Comparison of ENCODE assay signal across 20 cellular contexts in genomic region chrX:100445593-100445992, GRCh38. TPM values are rescaled to one million over a fixed set of nuclear protein-coding genes. Genes with fewer than 3 reads are reported as not detected.
A peak's percentile ranks its signal among the peaks of the same experiment; 100 is the strongest.
DNase-seq lines count a peak whose midpoint lies in the region; ATAC-seq and TF ChIP-seq lines count a peak whose summit lies in the region.
"Had no signal": no experiment of that assay in that cellular context is flagged by ENCODE, and none has a peak within 500 bp of the region (broad histone marks: within the 10 kb centered on the region; RNA-seq: fewer than 3 reads in every experiment).

No MANE protein-coding gene starts in this region.

- no peaks in the 10 kb centered on the region for H3K9me3 Mint-ChIP-seq in MCF 10A (ENCODE audit: unreplicated experiment)
- H3K9me3 Mint-ChIP-seq in activated naive CD8-positive, alpha-beta T cell treated with anti-CD3 and anti-CD28 coated beads for 36 hours = no peaks in the 10 kb centered on the region
- H3K9me3 Mint-ChIP-seq: CD14-positive monocyte; CD4-positive, alpha-beta T cell had no signal

- no peak overlapping the region for H3K4me2 ChIP-seq in mammary epithelial cell (ENCODE audit: insufficient read depth, low read depth, low read length)
- H3K4me2 ChIP-seq: BLaER1 treated with 17β-estradiol and CSF1 and Interleukin-3, amounts not matched to agents 10 nM and 100 nM had no signal

- no peak for TF ChIP-seq CTCF in MCF 10A (IDR thresholded peaks at IDR 0.05; ENCODE audit: unreplicated experiment)
- TF ChIP-seq CTCF in breast epithelium (IDR thresholded peaks at IDR 0.05) = no peak
- no peak for TF ChIP-seq CTCF in mammary epithelial cell (conservative IDR thresholded peaks at IDR 0.05 in 1 of 2, IDR thresholded peaks at IDR 0.05 in 1 of 2; ENCODE audit: extremely low read depth in 1 of 2, insufficient read depth in 1 of 2, low read depth in 1 of 2, low read length in 2 of 2)
- no peak for TF ChIP-seq CTCF in lower leg skin (IDR thresholded peaks at IDR 0.05)

- H3K36me3 ChIP-seq in breast epithelium (no peaks in the 10 kb centered on the region), mammary epithelial cell (ENCODE audit: insufficient read depth, low read length) (no peaks in the 10 kb centered on the region)
- H3K36me3 ChIP-seq: BE2C; BLaER1 treated with 17β-estradiol and CSF1 and Interleukin-3, amounts not matched to agents 10 nM and 100 nM had no signal

- H3K4me3 Mint-ChIP-seq in MCF 10A (ENCODE audit: unreplicated experiment) = no peak overlapping the region
- no peak overlapping the region for H3K4me3 Mint-ChIP-seq in activated naive CD8-positive, alpha-beta T cell treated with anti-CD3 and anti-CD28 coated beads for 36 hours
- H3K4me3 Mint-ChIP-seq: CD4-positive, alpha-beta T cell; CD8-positive, alpha-beta memory T cell had no signal

- H3K9ac ChIP-seq in mammary epithelial cell (ENCODE audit: insufficient read depth, low read length) = no peak overlapping the region
- H3K9ac ChIP-seq: BLaER1 treated with 17β-estradiol and CSF1 and Interleukin-3, amounts not matched to agents 10 nM and 100 nM; GM23248 had no signal

- DNase-seq in MCF 10A (ENCODE audit: unreplicated experiment) (peak; percentile 30), breast epithelium (ENCODE audit: low spot score in 2 of 2) (no peak), mammary epithelial cell (peak; percentile 2), lower leg skin (ENCODE audit: low spot score in 2 of 2) (no peak)
- no peak for DNase-seq in activated naive CD8-positive, alpha-beta T cell treated with anti-CD3 and anti-CD28 coated beads for 36 hours
- DNase-seq: AML-193; BE2C; CD4-positive, alpha-beta T cell; CD8-positive, alpha-beta memory T cell; DMS 273 treated with DMSO at 0.1 percent for 48 hours; DMS79; GF-D8; GM23248; H7; HCEC 1CT had no signal

- dilution Hi-C loops in mammary epithelial cell (cut with HindIII; ENCODE audit: low sequenced_read_pairs) = no loop called here

- H3K4me3 ChIP-seq in breast epithelium (no peak overlapping the region), mammary epithelial cell (replicated peaks in 1 of 3; ENCODE audit: insufficient read depth in 1 of 3, low read depth in 2 of 3, low read length in 3 of 3) (no peak overlapping the region), lower leg skin (ENCODE audit: low read depth, poor library complexity, severe bottlenecking) (no peak overlapping the region)
- H3K4me3 ChIP-seq: BLaER1 treated with 17β-estradiol and CSF1 and Interleukin-3, amounts not matched to agents 10 nM and 100 nM; GM23248 had no signal

- no peaks in the 10 kb centered on the region for H3K79me2 ChIP-seq in mammary epithelial cell (ENCODE audit: insufficient read depth, low read length)

- H3K4me1 Mint-ChIP-seq in MCF 10A (ENCODE audit: insufficient read depth, unreplicated experiment) = peaks cover 6% of the 10 kb centered on the region
- H3K4me1 Mint-ChIP-seq in activated naive CD8-positive, alpha-beta T cell treated with anti-CD3 and anti-CD28 coated beads for 36 hours = no peaks in the 10 kb centered on the region
- H3K4me1 Mint-ChIP-seq: CD14-positive monocyte; CD8-positive, alpha-beta memory T cell had no signal

- H3K27ac ChIP-seq in breast epithelium = no peak overlapping the region
- no peak overlapping the region for H3K27ac ChIP-seq in mammary epithelial cell (ENCODE audit: insufficient read depth, low read depth, low read length)
- H3K27ac ChIP-seq: 22Rv1; BLaER1 treated with 17β-estradiol and CSF1 and Interleukin-3, amounts not matched to agents 10 nM and 100 nM; GM23248 had no signal

- TF ChIP-seq POLR2A in breast epithelium (IDR thresholded peaks at IDR 0.05) (no peak), lower leg skin (IDR thresholded peaks at IDR 0.05) (no peak)

- BruUV-seq in MCF 10A (replicated peaks; lab: Mats Ljungman, UMichigan) (no TSS peak), mammary epithelial cell (replicated peaks; lab: Mats Ljungman, UMichigan) (no TSS peak)

- CTCF ChIA-PET in MCF 10A (lab: Yijun Ruan, JAX) = interaction anchor here (0.6 to 2.1 kb wide), 3 partner anchors 15 to 191 kb away, joined by 3 to 6 read pairs (median 4); partner anchors contain the start of gene TSPAN6
- CTCF ChIA-PET in mammary epithelial cell (lab: Charles Lee; ENCODE audit: low non-redundant PET) = no interaction called here

- POLR2A ChIA-PET in MCF 10A (lab: Yijun Ruan, JAX) = no interaction called here

- no peaks in the 10 kb centered on the region for H3K36me3 Mint-ChIP-seq in MCF 10A (ENCODE audit: insufficient read depth, unreplicated experiment)
- H3K36me3 Mint-ChIP-seq in activated naive CD8-positive, alpha-beta T cell treated with anti-CD3 and anti-CD28 coated beads for 36 hours = no peaks in the 10 kb centered on the region
- H3K36me3 Mint-ChIP-seq: CD14-positive monocyte; CD8-positive, alpha-beta memory T cell had no signal

- in situ Hi-C loops in mammary epithelial cell (cut with MboI; ENCODE audit: low sequenced_read_pairs in 2 of 2) = no loop called here

- H2AFZ ChIP-seq in mammary epithelial cell (ENCODE audit: low read depth, low read length) = no peak overlapping the region
- H2AFZ ChIP-seq: GM23248 had no signal

- no peaks in the 10 kb centered on the region for H3K9me3 ChIP-seq in breast epithelium
- no peaks in the 10 kb centered on the region for H3K9me3 ChIP-seq in mammary epithelial cell (replicated peaks; ENCODE audit: insufficient read depth, low read length)
- H3K9me3 ChIP-seq: BE2C; BLaER1 treated with 17β-estradiol and CSF1 and Interleukin-3, amounts not matched to agents 10 nM and 100 nM had no signal

- no peaks in the 10 kb centered on the region for H4K20me1 ChIP-seq in mammary epithelial cell (ENCODE audit: insufficient read depth, low read length)
- H4K20me1 ChIP-seq: BLaER1 treated with 17β-estradiol and CSF1 and Interleukin-3, amounts not matched to agents 10 nM and 100 nM had no signal

- no peak overlapping the region for H3K27ac Mint-ChIP-seq in MCF 10A (ENCODE audit: low read depth, unreplicated experiment)
- H3K27ac Mint-ChIP-seq in activated naive CD8-positive, alpha-beta T cell treated with anti-CD3 and anti-CD28 coated beads for 36 hours = no peak overlapping the region
- H3K27ac Mint-ChIP-seq: CD14-positive monocyte; CD4-positive, alpha-beta T cell; CD8-positive, alpha-beta memory T cell had no signal

- H3K27me3 ChIP-seq in breast epithelium (peaks cover 0 to 46% of the 10 kb centered on the region in 2 donors), mammary epithelial cell (ENCODE audit: insufficient read depth, low read length) (no peaks in the 10 kb centered on the region)
- H3K27me3 ChIP-seq: BE2C had no signal

- ATAC-seq in esophagus mucosa (peak; percentile 71), HG03378 (IDR thresholded peaks at IDR 0.05; ENCODE audit: unreplicated experiment) (no peak)

- peaks cover 14% of the 10 kb centered on the region for H3K27me3 Mint-ChIP-seq in MCF 10A (ENCODE audit: insufficient read depth, unreplicated experiment)
- H3K27me3 Mint-ChIP-seq in activated naive CD8-positive, alpha-beta T cell treated with anti-CD3 and anti-CD28 coated beads for 36 hours = peaks cover 4% of the 10 kb centered on the region

- H3K4me1 ChIP-seq in breast epithelium (no peaks in the 10 kb centered on the region), mammary epithelial cell (ENCODE audit: insufficient read depth, low read length) (no peaks in the 10 kb centered on the region)
- H3K4me1 ChIP-seq: BE2C had no signal

- intact Hi-C loops in MCF 10A (cut with micrococcal nuclease) (loop anchor here (10.0 kb wide), 1 partner anchor 169 kb away; no protein-coding TSS in a partner anchor), breast epithelium (cut with DNase I; ENCODE audit: low total_unique reads) (no loop called here), mammary epithelial cell (cut with micrococcal nuclease) (no loop called here), lower leg skin (cut with DNase I; ENCODE audit: low total_unique reads) (no loop called here)

RNA-seq across cellular contexts. Expression of gene PCDH19, which starts 35.5 kb away (rescaled TPM):
- total RNA-seq in MCF 10A (2022) = 0.12 and 0.70 TPM in 2 replicates
- 1 to 10 TPM; 1.6 to 2.6 (median 1.8) TPM for total RNA-seq in breast epithelium
- under 1 TPM; 0.33 to 0.61 TPM for total RNA-seq in mammary epithelial cell
- 0.02 TPM for polyA plus RNA-seq in mammary epithelial cell
- polyA minus RNA-seq in mammary epithelial cell = not detected
- total RNA-seq in esophagus mucosa = 0.64 TPM
- total RNA-seq in lower leg skin = 1 to 10 TPM in 2 of 4 donors, under 1 TPM in 2; 0.38 to 2.7 (median 1.4) TPM
- not detected for total RNA-seq in activated naive CD8-positive, alpha-beta T cell treated with anti-CD3 and anti-CD28 coated beads for 36 hours
- total RNA-seq: CD8-positive, alpha-beta memory T cell had no signal
- polyA plus RNA-seq: CD14-positive monocyte; CD8-positive, alpha-beta memory T cell had no signal

Comparison
In these comparisons a context has a peak if more than half of its experiments do, and no peak if none do; other contexts are left out.
1. DNase-seq: peak in MCF 10A (single experiment) and mammary epithelial cell (single experiment); none in breast epithelium (0 of 2), lower leg skin (0 of 2) and activated naive CD8-positive, alpha-beta T cell treated with anti-CD3 and anti-CD28 coated beads for 36 hours (single experiment).